ENCODE assay signal across 20 cellular contexts in genomic region chr19:53962887-53963435, GRCh38. TPM values are rescaled to one million over a fixed set of nuclear protein-coding genes. Genes with fewer than 3 reads are reported as not detected.
DNase-seq lines count a peak whose midpoint lies in the region; ATAC-seq and TF ChIP-seq lines count a peak whose summit lies in the region.
"Had no signal": no experiment of that assay in that cellular context is flagged by ENCODE, and none has a peak within 500 bp of the region (broad histone marks: within the 10 kb centered on the region; RNA-seq: fewer than 3 reads in every experiment).

Gene CACNG8 (plus strand): TSS chr19:53962937.

- peaks cover 10% of the 10 kb centered on the region for H3K36me3 Mint-ChIP-seq in natural killer cell treated with Interleukin-12 subunit alpha and Interleukin-12 subunit beta and Interleukin-15 and Interleukin-18, amount 100 ng/mL, for 72 hours
- no peaks in the 10 kb centered on the region for H3K36me3 Mint-ChIP-seq in activated naive CD8-positive, alpha-beta T cell treated with anti-CD3 and anti-CD28 coated beads, Interleukin-2, amount 50 U/mL, for 24 hours (ENCODE audit: low read depth)

- no peak for TF ChIP-seq CTCF in HEK293 (tag by site-specific recombination; IDR thresholded peaks at IDR 0.05)
- TF ChIP-seq CTCF in astrocyte of the cerebellum (IDR thresholded peaks at IDR 0.05; ENCODE audit: low read depth, low read length, missing control alignments) = no peak

- H3K9me3 ChIP-seq in HEK293 (ENCODE audit: control insufficient read depth, insufficient read depth, low read depth, low read length) = no peaks in the 10 kb centered on the region
- H3K9me3 ChIP-seq in iPS DF 6.9 (ENCODE audit: control insufficient read depth, insufficient read depth, low read length) = no peaks in the 10 kb centered on the region
- H3K9me3 ChIP-seq: colonic mucosa, thyroid gland had no signal

- H3K27me3 Mint-ChIP-seq in natural killer cell treated with Interleukin-12 subunit alpha and Interleukin-12 subunit beta and Interleukin-15 and Interleukin-18, amount 100 ng/mL, for 72 hours = peaks cover 61 to 76% of the 10 kb centered on the region in 2 donors
- H3K27me3 Mint-ChIP-seq in activated naive CD8-positive, alpha-beta T cell treated with anti-CD3 and anti-CD28 coated beads, Interleukin-2, amount 50 U/mL, for 24 hours = peaks cover 69% of the 10 kb centered on the region

- peak within 1 kb of the TSS; percentile 79 for H3K4me3 ChIP-seq in HEK293 (ENCODE audit: low read depth, low read length)
- H3K4me3 ChIP-seq in astrocyte of the cerebellum (ENCODE audit: low read depth, low read length) = peak within 1 kb of the TSS; percentile 28
- peak within 1 kb of the TSS; percentile 63; the same call in 1 of the 2 replicates for H3K4me3 ChIP-seq in iPS DF 6.9 (ENCODE audit: low read length)
- H3K4me3 ChIP-seq in skeletal muscle cell (ENCODE audit: low read depth, low read length) = peak within 1 kb of the TSS; percentile 30
- H3K4me3 ChIP-seq: colonic mucosa, skin epidermis, thyroid gland had no signal

- POLR2A ChIA-PET in HEK293 (lab: Yijun Ruan, JAX) = no interaction called here

- no peaks in the 10 kb centered on the region for H3K27me3 ChIP-seq in iPS DF 6.9 (ENCODE audit: control insufficient read depth, insufficient read depth, low read length)

- H3K27ac Mint-ChIP-seq in natural killer cell treated with Interleukin-12 subunit alpha and Interleukin-12 subunit beta and Interleukin-15 and Interleukin-18, amount 100 ng/mL, for 72 hours = no peak within 1 kb of the TSS
- no peak within 1 kb of the TSS for H3K27ac Mint-ChIP-seq in activated naive CD8-positive, alpha-beta T cell treated with anti-CD3 and anti-CD28 coated beads, Interleukin-2, amount 50 U/mL, for 24 hours

- H3K4me3 Mint-ChIP-seq in natural killer cell treated with Interleukin-12 subunit alpha and Interleukin-12 subunit beta and Interleukin-15 and Interleukin-18, amount 100 ng/mL, for 72 hours = no peak within 1 kb of the TSS
- H3K4me3 Mint-ChIP-seq in activated naive CD8-positive, alpha-beta T cell treated with anti-CD3 and anti-CD28 coated beads, Interleukin-2, amount 50 U/mL, for 24 hours = no peak within 1 kb of the TSS

- no peaks in the 10 kb centered on the region for H3K4me1 ChIP-seq in HEK293 (ENCODE audit: control insufficient read depth, insufficient read depth, low read length)
- peaks cover 3% of the 10 kb centered on the region; the same call in 1 of the 2 replicates for H3K4me1 ChIP-seq in iPS DF 6.9 (ENCODE audit: control insufficient read depth, insufficient read depth, low read length)
- H3K4me1 ChIP-seq: colonic mucosa, thyroid gland had no signal

- no CpG with 5 or more reads among the region's 56 CpGs for WGBS in iPS DF 6.9 (ENCODE audit: insufficient coverage, insufficient read length)

- DNase-seq in astrocyte of the cerebellum (ENCODE audit: low read depth) (no peak), iPS DF 6.9 (ENCODE audit: low read depth, low spot score) (no peak), skeletal muscle cell (ENCODE audit: low read depth) (no peak), NCI-H526 treated with DMSO at 0.1 percent for 48 hours (lab: John Stamatoyannopoulos, UW) (no peak)
- DNase-seq in natural killer cell treated with Interleukin-12 subunit alpha and Interleukin-12 subunit beta and Interleukin-15 and Interleukin-18, amount 100 ng/mL, for 72 hours (ENCODE audit: low spot score) = no peak
- DNase-seq in activated naive CD8-positive, alpha-beta T cell treated with anti-CD3 and anti-CD28 coated beads, Interleukin-2, amount 50 U/mL, for 24 hours = no peak
- DNase-seq: activated effector memory CD4-positive, alpha-beta T cell treated with Interleukin-2 at 50 U/mL for 16 hours; amniotic stem cell; colonic mucosa; DMS153; NCI-H1092; NCI-H2107; NCI-H774; thyroid gland had no signal

- H3K27ac ChIP-seq in HEK293 (ENCODE audit: extremely low read depth, low read depth, low read length) = no peak within 1 kb of the TSS
- H3K27ac ChIP-seq in iPS DF 6.9 (ENCODE audit: low read length) = no peak within 1 kb of the TSS
- H3K27ac ChIP-seq: C4-2B, colonic mucosa, skin epidermis, thyroid gland had no signal

- no peak for ATAC-seq in HG02759 (IDR thresholded peaks at IDR 0.05; ENCODE audit: unreplicated experiment)
- no peak for ATAC-seq in natural killer cell treated with Interleukin-12 subunit alpha and Interleukin-12 subunit beta and Interleukin-15 and Interleukin-18, amount 100 ng/mL, for 72 hours
- ATAC-seq in activated naive CD8-positive, alpha-beta T cell treated with anti-CD3 and anti-CD28 coated beads, Interleukin-2, amount 50 U/mL, for 24 hours = no peak

- peaks cover 0 to 12% of the 10 kb centered on the region in 2 experiments; a peak in 1 of 3 replicates for H3K36me3 ChIP-seq in HEK293 (ENCODE audit: control insufficient read depth in 2 of 2, insufficient read depth in 1 of 2, low read length in 2 of 2)
- peaks cover 3% of the 10 kb centered on the region; the same call in 1 of the 2 replicates for H3K36me3 ChIP-seq in iPS DF 6.9 (ENCODE audit: control insufficient read depth, insufficient read depth, low read length)
- H3K36me3 ChIP-seq: colonic mucosa, thyroid gland had no signal

- H3K4me1 Mint-ChIP-seq in natural killer cell treated with Interleukin-12 subunit alpha and Interleukin-12 subunit beta and Interleukin-15 and Interleukin-18, amount 100 ng/mL, for 72 hours (ENCODE audit: low read depth in 2 of 2) = peaks cover 9 to 14% of the 10 kb centered on the region in 2 donors
- H3K4me1 Mint-ChIP-seq in activated naive CD8-positive, alpha-beta T cell treated with anti-CD3 and anti-CD28 coated beads, Interleukin-2, amount 50 U/mL, for 24 hours = peaks cover 3% of the 10 kb centered on the region

- no peaks in the 10 kb centered on the region for H3K9me3 Mint-ChIP-seq in natural killer cell treated with Interleukin-12 subunit alpha and Interleukin-12 subunit beta and Interleukin-15 and Interleukin-18, amount 100 ng/mL, for 72 hours
- H3K9me3 Mint-ChIP-seq in activated naive CD8-positive, alpha-beta T cell treated with anti-CD3 and anti-CD28 coated beads, Interleukin-2, amount 50 U/mL, for 24 hours = no peaks in the 10 kb centered on the region

- in situ Hi-C loops in astrocyte of the cerebellum (cut with HindIII; ENCODE audit: low sequenced_read_pairs) = no loop called here

- CTCF ChIA-PET in HEK293 (lab: Yijun Ruan, JAX) = no interaction called here

TF ChIP-seq in HEK293, 187 proteins besides CTCF, POLR2A, EP300 and RAD21 (continues in another document):
- no peak for TF ChIP-seq ZNF112 (tag by site-specific recombination; IDR thresholded peaks at IDR 0.05)
- no peak for TF ChIP-seq ZNF280C (tag by site-specific recombination; IDR thresholded peaks at IDR 0.05)
- no peak for TF ChIP-seq ZNF580 (tag by site-specific recombination; IDR thresholded peaks at IDR 0.05)
- no peak for TF ChIP-seq KLF17 (tag by site-specific recombination; IDR thresholded peaks at IDR 0.05)
- no peak for TF ChIP-seq ZNF157 (tag by site-specific recombination; IDR thresholded peaks at IDR 0.05)
- TF ChIP-seq ZNF175 (tag by site-specific recombination; IDR thresholded peaks at IDR 0.05) = no peak
- no peak for TF ChIP-seq ZNF335 (tag by site-specific recombination; conservative IDR thresholded peaks at IDR 0.05)
- TF ChIP-seq OSR2 (tag by site-specific recombination; IDR thresholded peaks at IDR 0.05) = no peak
- no peak for TF ChIP-seq KLF10 (tag by site-specific recombination; IDR thresholded peaks at IDR 0.05)
- no peak for TF ChIP-seq ZNF221 (tag by site-specific recombination; IDR thresholded peaks at IDR 0.05; ENCODE audit: borderline replicate concordance)
- no peak for TF ChIP-seq ZNF677 (tag by site-specific recombination; IDR thresholded peaks at IDR 0.05)

RNA-seq across cellular contexts. Expression of gene CACNG8, which starts in this region (rescaled TPM):
- 1 to 10 TPM in 1 of 2 donors, not detected in 1; 1.7 TPM for total RNA-seq in natural killer cell treated with Interleukin-12 subunit alpha and Interleukin-12 subunit beta and Interleukin-15 and Interleukin-18, amount 100 ng/mL, for 72 hours
- total RNA-seq: epithelial cell of proximal tubule; T-helper 2 cell treated with Interferon-gamma antibody and Interleukin-4, amounts not matched to agents 100 ng/mL and 5 ng/mL, for 36 hours; thyroid gland had no signal

Comparison
In these comparisons a context has a peak if more than half of its experiments do, and no peak if none do; other contexts are left out.
1. H3K4me3 ChIP-seq: peak in every context shown above with its lines; median percentile 79 in HEK293; 63 in iPS DF 6.9; 30 in skeletal muscle cell; 28 in astrocyte of the cerebellum.